8 cellular contexts compared by ENCODE assay signal in genomic region chr1:205229916-205230700, GRCh38. TPM values are rescaled to one million over a fixed set of nuclear protein-coding genes. Genes with fewer than 3 reads are reported as not detected.
A peak's percentile ranks its signal among the peaks of the same experiment; 100 is the strongest.
DNase-seq lines count a peak whose midpoint lies in the region; ATAC-seq and TF ChIP-seq lines count a peak whose summit lies in the region.

No MANE protein-coding gene starts in this region.

- TF ChIP-seq CTCF in neural cell (IDR thresholded peaks at IDR 0.05; ENCODE audit: poor library complexity, severe bottlenecking): no peak
- no peak for TF ChIP-seq CTCF in GM13976 (IDR thresholded peaks at IDR 0.05; ENCODE audit: borderline replicate concordance, control extremely low read depth, extremely low read depth, insufficient read depth, missing control alignments)

- no peak for DNase-seq in CD4-positive, CD25-positive, alpha-beta regulatory T cell
- DNase-seq in KBM-7 (peak; percentile 78), dedifferentiated amniotic fluid mesenchymal stem cell (ENCODE audit: extremely low spot score) (no peak), GM13976 (ENCODE audit: low spot score) (no peak)
- no peak for DNase-seq in activated effector memory CD4-positive, alpha-beta T cell treated with Interleukin-2 at 50 U/mL for 16 hours

- H3K4me1 ChIP-seq in CD4-positive, CD25-positive, alpha-beta regulatory T cell (ENCODE audit: control insufficient read depth, insufficient read depth, low read length, poor library complexity, severe bottlenecking): peaks cover 28% of the 10 kb centered on the region

- peaks cover 3% of the 10 kb centered on the region for H3K79me2 ChIP-seq in neural cell (replicated peaks; ENCODE audit: insufficient read depth, low read length)

- H4K20me1 ChIP-seq in neural cell (ENCODE audit: insufficient read depth): no peaks in the 10 kb centered on the region

- no peaks in the 10 kb centered on the region for H3K36me3 Mint-ChIP-seq in CD4-positive, CD25-positive, alpha-beta regulatory T cell

- no peak for TF ChIP-seq EP300 in neural cell (conservative IDR thresholded peaks at IDR 0.05; ENCODE audit: poor library complexity, severe bottlenecking)

- H3K27me3 Mint-ChIP-seq in CD4-positive, CD25-positive, alpha-beta regulatory T cell: peaks cover 63% of the 10 kb centered on the region

- H3K36me3 ChIP-seq in CD4-positive, CD25-positive, alpha-beta regulatory T cell (ENCODE audit: control insufficient read depth, insufficient read depth, low read length): no peaks in the 10 kb centered on the region
- no peaks in the 10 kb centered on the region for H3K36me3 ChIP-seq in neural cell (ENCODE audit: insufficient read depth, low read length)

- TF ChIP-seq RAD21 in neural cell (conservative IDR thresholded peaks at IDR 0.05): no peak

- peaks cover 0 to 27% (median 22%) of the 10 kb centered on the region in 4 donors for H3K4me1 Mint-ChIP-seq in CD4-positive, CD25-positive, alpha-beta regulatory T cell

- H3K9me3 Mint-ChIP-seq in CD4-positive, CD25-positive, alpha-beta regulatory T cell: peaks cover 0 to 3% (median 0%) of the 10 kb centered on the region in 7 donors

- peaks cover 32% of the 10 kb centered on the region for H3K27me3 ChIP-seq in CD4-positive, CD25-positive, alpha-beta regulatory T cell (ENCODE audit: control insufficient read depth, insufficient read depth, low read length)
- H3K27me3 ChIP-seq in neural cell (ENCODE audit: insufficient read depth, low read depth, low read length): no peaks in the 10 kb centered on the region

- no peak overlapping the region for H3K27ac ChIP-seq in CD4-positive, CD25-positive, alpha-beta regulatory T cell (ENCODE audit: insufficient read depth, low read length, poor library complexity, severe bottlenecking)
- H3K27ac ChIP-seq in angular gyrus (ENCODE audit: low read depth, low read length) (peak overlapping the region; percentile 83), neural cell (ENCODE audit: low read length) (peak overlapping the region; percentile 18)

- peak overlapping the region; percentile 43 for H3K9ac ChIP-seq in neural cell (ENCODE audit: low read length)

- ATAC-seq in CD4-positive, CD25-positive, alpha-beta regulatory T cell (ENCODE audit: low read depth in 2 of 2): no peak
- no peak for ATAC-seq in GM19463 (IDR thresholded peaks at IDR 0.05; ENCODE audit: unreplicated experiment)

- no peaks in the 10 kb centered on the region for H3K9me2 ChIP-seq in neural cell (ENCODE audit: insufficient read depth, low read length)

- in situ Hi-C loops in KBM-7 (cut with MboI; ENCODE audit: low pct_unique_long_range_greater_than_20kb, low sequenced_read_pairs) (no loop called here), GM13976 (cut with MboI; ENCODE audit: low sequenced_read_pairs, unreplicated experiment) (no loop called here)

- no peaks in the 10 kb centered on the region for H3F3A ChIP-seq in neural cell (ENCODE audit: insufficient read depth, low read length, poor library complexity, severe bottlenecking)

- H3K27ac Mint-ChIP-seq in CD4-positive, CD25-positive, alpha-beta regulatory T cell: peak overlapping the region in 1 of 3 donors; percentile 32

- peak overlapping the region; percentile 26 for H3K4me3 ChIP-seq in CD4-positive, CD25-positive, alpha-beta regulatory T cell (ENCODE audit: low read depth, low read length)
- peak overlapping the region; percentile 82 for H3K4me3 ChIP-seq in neural cell (ENCODE audit: low read length)

- no peak overlapping the region for H2AFZ ChIP-seq in neural cell (ENCODE audit: low read depth, low read length)

- peak overlapping the region in 3 of 4 donors; percentile 74 to 89 (median 88) for H3K4me3 Mint-ChIP-seq in CD4-positive, CD25-positive, alpha-beta regulatory T cell

- no peaks in the 10 kb centered on the region for H3K9me3 ChIP-seq in CD4-positive, CD25-positive, alpha-beta regulatory T cell (ENCODE audit: control insufficient read depth in 2 of 2, low read length in 2 of 2)
- no peaks in the 10 kb centered on the region for H3K9me3 ChIP-seq in neural cell (ENCODE audit: low read length)

- peak overlapping the region; percentile 88 for H3K4me2 ChIP-seq in neural cell (ENCODE audit: low read length)

TF ChIP-seq in neural cell, 6 proteins besides CTCF, POLR2A, EP300 and RAD21:
- TF ChIP-seq EZH2 (IDR thresholded peaks at IDR 0.05; ENCODE audit: borderline replicate concordance, insufficient read depth, low read length, poor library complexity, severe bottlenecking) (no peak), REST (IDR thresholded peaks at IDR 0.05; ENCODE audit: borderline replicate concordance) (no peak), TAF1 (IDR thresholded peaks at IDR 0.05; ENCODE audit: low read depth) (no peak)

RNA-seq across cellular contexts. Expression of gene TMCC2, which starts 2.4 kb away (rescaled TPM):
- total RNA-seq in CD4-positive, CD25-positive, alpha-beta regulatory T cell: 1.8 TPM
- polyA plus RNA-seq in CD4-positive, CD25-positive, alpha-beta regulatory T cell: under 1 TPM; 0.22 to 0.37 (median 0.28) TPM
- 32.2 and 34.4 TPM in 2 replicates for polyA plus RNA-seq in neural cell
- polyA minus RNA-seq in neural cell: 55.5 and 61.8 TPM in 2 replicates

RNA-seq across cellular contexts. Expression of gene DSTYK, which starts 18.6 kb away (rescaled TPM):
- 15.7 TPM for total RNA-seq in CD4-positive, CD25-positive, alpha-beta regulatory T cell
- polyA plus RNA-seq in CD4-positive, CD25-positive, alpha-beta regulatory T cell: 1 to 10 TPM; 3.2 to 5.9 (median 5.1) TPM
- 10.7 and 12.1 TPM in 2 replicates for polyA plus RNA-seq in neural cell
- 20.9 and 22.9 TPM in 2 replicates for polyA minus RNA-seq in neural cell

Comparison
In these comparisons a context has a peak if more than half of its experiments do, and no peak if none do; other contexts are left out.
1. RNA of gene TMCC2, which starts 2.4 kb away (polyA plus RNA-seq): 32.2 to 34.4 TPM in neural cell; 0.22 to 0.37 TPM in CD4-positive, CD25-positive, alpha-beta regulatory T cell; every median in the first group is over 10 times any median in the second.